ENCODE assay signal across 1 cellular context in the genomic region with DNA sequence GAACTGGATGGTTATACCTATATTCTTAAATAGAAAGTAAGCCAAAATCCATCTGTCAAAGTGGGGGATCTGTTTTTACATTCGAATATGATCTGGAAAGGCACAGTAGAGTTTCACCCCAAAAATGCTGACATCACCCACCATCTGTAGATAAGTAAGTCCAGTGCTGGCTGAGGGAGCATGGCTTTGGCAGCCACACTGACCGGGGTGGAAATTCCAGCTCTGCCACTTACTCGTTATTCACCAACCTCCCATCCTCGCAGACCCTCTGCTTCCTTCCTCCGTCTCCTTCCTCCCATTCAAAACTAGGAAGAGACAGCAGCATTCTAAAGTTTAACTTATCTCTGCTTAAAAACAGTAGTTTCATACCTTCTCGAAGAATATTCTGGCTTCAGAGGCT.
TF ChIP-seq lines count a peak whose summit lies in the region.

No MANE protein-coding gene starts in this region.

TF ChIP-seq in K562, 482 proteins besides CTCF, POLR2A, EP300 and RAD21 (continued from another document):
- peak; percentile 66 for TF ChIP-seq MAFG (tag; conservative IDR thresholded peaks at IDR 0.05)
- peak; percentile 52; the same call in 1 of the 2 replicates for TF ChIP-seq JUND (IDR thresholded peaks at IDR 0.05; ENCODE audit: borderline replicate concordance, low read depth, low read length)
- TF ChIP-seq JUND (tag; IDR thresholded peaks at IDR 0.05; ENCODE audit: borderline replicate concordance, low read depth, low read length) = no peak; the same call in 2 of the 3 replicates
- no peak for TF ChIP-seq ZNF354B (CRISPR knock-in tag; IDR thresholded peaks at IDR 0.05)
- TF ChIP-seq ZNF316 (IDR thresholded peaks at IDR 0.05) = peak; percentile 87
- no peak for TF ChIP-seq MEF2D (tag; conservative IDR thresholded peaks at IDR 0.05; ENCODE audit: low read depth)
- no peak for TF ChIP-seq SIRT6 (IDR thresholded peaks at IDR 0.05; ENCODE audit: low read depth, low read length)
- no peak for TF ChIP-seq ZC3H4 (CRISPR knock-in tag; IDR thresholded peaks at IDR 0.05; ENCODE audit: borderline replicate concordance)
- TF ChIP-seq, protein P1, sequence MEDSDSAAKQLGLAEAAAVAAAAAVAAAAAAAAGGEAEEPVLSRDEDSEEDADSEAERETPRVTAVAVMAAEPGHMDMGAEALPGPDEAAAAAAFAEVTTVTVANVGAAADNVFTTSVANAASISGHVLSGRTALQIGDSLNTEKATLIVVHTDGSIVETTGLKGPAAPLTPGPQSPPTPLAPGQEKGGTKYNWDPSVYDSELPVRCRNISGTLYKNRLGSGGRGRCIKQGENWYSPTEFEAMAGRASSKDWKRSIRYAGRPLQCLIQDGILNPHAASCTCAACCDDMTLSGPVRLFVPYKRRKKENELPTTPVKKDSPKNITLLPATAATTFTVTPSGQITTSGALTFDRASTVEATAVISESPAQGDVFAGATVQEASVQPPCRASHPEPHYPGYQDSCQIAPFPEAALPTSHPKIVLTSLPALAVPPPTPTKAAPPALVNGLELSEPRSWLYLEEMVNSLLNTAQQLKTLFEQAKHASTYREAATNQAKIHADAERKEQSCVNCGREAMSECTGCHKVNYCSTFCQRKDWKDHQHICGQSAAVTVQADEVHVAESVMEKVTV (CRISPR knock-in tag; IDR thresholded peaks at IDR 0.05) = no peak
- TF ChIP-seq GABPB1 (CRISPR knock-in tag; IDR thresholded peaks at IDR 0.05) = no peak
- TF ChIP-seq MTA2 (IDR thresholded peaks at IDR 0.05; ENCODE audit: low read depth) = no peak
- no peak for TF ChIP-seq DACH1 (IDR thresholded peaks at IDR 0.05; ENCODE audit: partially characterized antibody)
- TF ChIP-seq ZNF263 (CRISPR knock-in tag; IDR thresholded peaks at IDR 0.05; ENCODE audit: borderline replicate concordance) = no peak
- peak; percentile 58; the same call in 1 of the 2 replicates for TF ChIP-seq SMARCA4 (IDR thresholded peaks at IDR 0.05)
- TF ChIP-seq MAFK (IDR thresholded peaks at IDR 0.05; ENCODE audit: low read length) = peak; percentile 80
- TF ChIP-seq CBFA2T2 (conservative IDR thresholded peaks at IDR 0.05) = no peak
- TF ChIP-seq, protein P2, sequence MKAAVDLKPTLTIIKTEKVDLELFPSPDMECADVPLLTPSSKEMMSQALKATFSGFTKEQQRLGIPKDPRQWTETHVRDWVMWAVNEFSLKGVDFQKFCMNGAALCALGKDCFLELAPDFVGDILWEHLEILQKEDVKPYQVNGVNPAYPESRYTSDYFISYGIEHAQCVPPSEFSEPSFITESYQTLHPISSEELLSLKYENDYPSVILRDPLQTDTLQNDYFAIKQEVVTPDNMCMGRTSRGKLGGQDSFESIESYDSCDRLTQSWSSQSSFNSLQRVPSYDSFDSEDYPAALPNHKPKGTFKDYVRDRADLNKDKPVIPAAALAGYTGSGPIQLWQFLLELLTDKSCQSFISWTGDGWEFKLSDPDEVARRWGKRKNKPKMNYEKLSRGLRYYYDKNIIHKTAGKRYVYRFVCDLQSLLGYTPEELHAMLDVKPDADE (conservative IDR thresholded peaks at IDR 0.05; ENCODE audit: control insufficient read depth, low read depth, low read length) = no peak
